ENCODE assay signal across 18 cellular contexts in genomic region chr7:140581411-140581810, GRCh38. TPM values are rescaled to one million over a fixed set of nuclear protein-coding genes. Genes with fewer than 3 reads are reported as not detected.
DNase-seq lines count a peak whose midpoint lies in the region; FAIRE-seq and TF ChIP-seq lines count a peak whose summit lies in the region.
"Had no signal": no experiment of that assay in that cellular context is flagged by ENCODE, and none has a peak within 500 bp of the region (broad histone marks: within the 10 kb centered on the region; RNA-seq: fewer than 3 reads in every experiment).

No MANE protein-coding gene starts in this region.

- no peak for FAIRE-seq in GM12891 (lab: Jason Lieb, UNC)

- intact Hi-C loops in activated T-helper 2 cell treated with anti-CD3 and anti-CD28 coated beads, Interferon-gamma antibody, Interleukin-2, Interleukin-4, amounts not matched to agents 10 μg/mL and 5 μg/mL and 100 μg/mL, durations not matched to agents 14 hours and 24 hours and 36 hours (cut with micrococcal nuclease): no loop called here

- no peak for TF ChIP-seq CTCF in glutamatergic neuron (IDR thresholded peaks at IDR 0.05; ENCODE audit: partially characterized antibody, unreplicated experiment)

- peaks cover 2% of the 10 kb centered on the region for H3K9me3 Mint-ChIP-seq in glutamatergic neuron (ENCODE audit: unreplicated experiment)
- H3K9me3 Mint-ChIP-seq in activated T-helper 2 cell treated with anti-CD3 and anti-CD28 coated beads, Interferon-gamma antibody, Interleukin-2, Interleukin-4, amounts not matched to agents 10 μg/mL and 5 μg/mL and 100 μg/mL, durations not matched to agents 14 hours and 24 hours and 36 hours: no peaks in the 10 kb centered on the region
- H3K9me3 Mint-ChIP-seq: CD4-positive, alpha-beta T cell had no signal

- DNase-seq in glutamatergic neuron (no peak), pons (ENCODE audit: low spot score) (peak; percentile 40), GM12891 (ENCODE audit: insufficient read length, low spot score) (no peak), SK-N-DZ (ENCODE audit: low spot score) (no peak)
- DNase-seq in activated CD4-positive, alpha-beta T cell treated with anti-CD3 and anti-CD28 coated beads, Interleukin-2, amount 50 U/mL, for 4 hours: no peak
- no peak for DNase-seq in activated T-helper 2 cell treated with anti-CD3 and anti-CD28 coated beads, Interferon-gamma antibody, Interleukin-2, Interleukin-4, amounts not matched to agents 10 μg/mL and 5 μg/mL and 100 μg/mL, durations not matched to agents 14 hours and 24 hours and 36 hours (ENCODE audit: low spot score)
- DNase-seq: BE2C; CD4-positive, alpha-beta T cell; DMS79; GM23248; HCEC 1CT; NCI-H1436 treated with DMSO at 0.1 percent for 48 hours; NCI-H2081; NCI-H510A; NCI-H82; PC-9 had no signal

- no peak for TF ChIP-seq POLR2A in GM12891 (IDR thresholded peaks at IDR 0.05; ENCODE audit: low read depth, low read length)

- peaks cover 3% of the 10 kb centered on the region for H3K4me1 Mint-ChIP-seq in glutamatergic neuron (ENCODE audit: low read depth, unreplicated experiment)
- H3K4me1 Mint-ChIP-seq in activated T-helper 2 cell treated with anti-CD3 and anti-CD28 coated beads, Interferon-gamma antibody, Interleukin-2, Interleukin-4, amounts not matched to agents 10 μg/mL and 5 μg/mL and 100 μg/mL, durations not matched to agents 14 hours and 24 hours and 36 hours (ENCODE audit: low read depth): no peaks in the 10 kb centered on the region

- no peaks in the 10 kb centered on the region for H3K36me3 Mint-ChIP-seq in glutamatergic neuron (ENCODE audit: unreplicated experiment)
- no peaks in the 10 kb centered on the region for H3K36me3 Mint-ChIP-seq in activated T-helper 2 cell treated with anti-CD3 and anti-CD28 coated beads, Interferon-gamma antibody, Interleukin-2, Interleukin-4, amounts not matched to agents 10 μg/mL and 5 μg/mL and 100 μg/mL, durations not matched to agents 14 hours and 24 hours and 36 hours (ENCODE audit: low read depth)

- peaks cover 2% of the 10 kb centered on the region for H3K27me3 Mint-ChIP-seq in glutamatergic neuron (ENCODE audit: unreplicated experiment)
- H3K27me3 Mint-ChIP-seq in activated T-helper 2 cell treated with anti-CD3 and anti-CD28 coated beads, Interferon-gamma antibody, Interleukin-2, Interleukin-4, amounts not matched to agents 10 μg/mL and 5 μg/mL and 100 μg/mL, durations not matched to agents 14 hours and 24 hours and 36 hours (ENCODE audit: low read depth): no peaks in the 10 kb centered on the region
- H3K27me3 Mint-ChIP-seq: CD4-positive, alpha-beta T cell had no signal

- H3K27ac ChIP-seq in angular gyrus (ENCODE audit: low read depth, low read length): peak overlapping the region; percentile 7
- H3K27ac ChIP-seq: GM23248, PC-9, SJSA1 had no signal

- peak overlapping the region; percentile 55 for H3K27ac Mint-ChIP-seq in glutamatergic neuron (ENCODE audit: unreplicated experiment)
- H3K27ac Mint-ChIP-seq in activated T-helper 2 cell treated with anti-CD3 and anti-CD28 coated beads, Interferon-gamma antibody, Interleukin-2, Interleukin-4, amounts not matched to agents 10 μg/mL and 5 μg/mL and 100 μg/mL, durations not matched to agents 14 hours and 24 hours and 36 hours: no peak overlapping the region
- H3K27ac Mint-ChIP-seq: CD4-positive, alpha-beta T cell had no signal

- H3K4me3 Mint-ChIP-seq in glutamatergic neuron (ENCODE audit: unreplicated experiment): no peak overlapping the region
- H3K4me3 Mint-ChIP-seq in activated T-helper 2 cell treated with anti-CD3 and anti-CD28 coated beads, Interferon-gamma antibody, Interleukin-2, Interleukin-4, amounts not matched to agents 10 μg/mL and 5 μg/mL and 100 μg/mL, durations not matched to agents 14 hours and 24 hours and 36 hours (ENCODE audit: low read depth): no peak overlapping the region
- H3K4me3 Mint-ChIP-seq: CD4-positive, alpha-beta T cell had no signal

TF ChIP-seq in GM12891, 5 proteins besides CTCF, POLR2A, EP300 and RAD21:
- TF ChIP-seq POLR2AphosphoS5 (IDR thresholded peaks at IDR 0.05; ENCODE audit: low read depth, low read length) (no peak), SPI1 (IDR thresholded peaks at IDR 0.05; ENCODE audit: low read depth, low read length) (no peak), PAX5 (IDR thresholded peaks at IDR 0.05; ENCODE audit: insufficient read depth, low read length, severe bottlenecking) (no peak), POU2F2 (IDR thresholded peaks at IDR 0.05; ENCODE audit: low read depth, low read length) (no peak), TAF1 (IDR thresholded peaks at IDR 0.05; ENCODE audit: low read depth, low read length) (no peak)

RNA-seq across cellular contexts. Expression of gene DENND2A, which starts 59.2 kb away (rescaled TPM):
- total RNA-seq in glutamatergic neuron (ENCODE audit: unreplicated experiment): 64.7 TPM
- not detected for polyA plus RNA-seq in GM12891 (2012; ENCODE audit: low read depth, missing spikeins)
- total RNA-seq in activated T-helper 2 cell treated with anti-CD3 and anti-CD28 coated beads, Interferon-gamma antibody, Interleukin-2, Interleukin-4, amounts not matched to agents 10 μg/mL and 5 μg/mL and 100 μg/mL, durations not matched to agents 14 hours and 24 hours and 36 hours: not detected in 2 replicates
- polyA plus RNA-seq in SK-N-DZ (2014; cell fraction: cytosol; rRNA removed): 8.9 and 10.6 TPM in 2 replicates
- polyA plus RNA-seq in SK-N-DZ (2014; cell fraction: nucleus; rRNA removed): 4.6 and 8.0 TPM in 2 replicates
- total RNA-seq: CD4-positive, alpha-beta T cell had no signal

Comparison
In these comparisons a context has a peak if more than half of its experiments do, and no peak if none do; other contexts are left out.
1. RNA of gene DENND2A, which starts 59.2 kb away (total RNA-seq): 64.7 TPM in glutamatergic neuron (single experiment); not detected in activated T-helper 2 cell treated with anti-CD3 and anti-CD28 coated beads, Interferon-gamma antibody, Interleukin-2, Interleukin-4, amounts not matched to agents 10 μg/mL and 5 μg/mL and 100 μg/mL, durations not matched to agents 14 hours and 24 hours and 36 hours; every median in the first group is over 10 times any median in the second.